ENCODE assay signal across 7 cellular contexts in genomic region chr1:169484683-169485426, GRCh38. TPM values are rescaled to one million over a fixed set of nuclear protein-coding genes. Genes with fewer than 3 reads are reported as not detected.
DNase-seq lines count a peak whose midpoint lies in the region; ATAC-seq and TF ChIP-seq lines count a peak whose summit lies in the region.

No MANE protein-coding gene starts in this region.

- H3K4me1 Mint-ChIP-seq in activated CD4-positive, alpha-beta T cell treated with anti-CD3 and anti-CD28 coated beads for 36 hours: peaks cover 50% of the 10 kb centered on the region
- peaks cover 22 to 31% of the 10 kb centered on the region in 2 donors for H3K4me1 Mint-ChIP-seq in effector memory CD8-positive, alpha-beta T cell (ENCODE audit: low read depth in 2 of 2)

- POLR2A ChIA-PET in activated CD4-positive, alpha-beta T cell treated with anti-CD3 and anti-CD28 coated beads for 36 hours (lab: Charles Lee): no interaction called here

- H3K36me3 Mint-ChIP-seq in activated CD4-positive, alpha-beta T cell treated with anti-CD3 and anti-CD28 coated beads for 36 hours (ENCODE audit: low read depth): peaks cover 6% of the 10 kb centered on the region
- peaks cover 5% of the 10 kb centered on the region for H3K36me3 Mint-ChIP-seq in effector memory CD8-positive, alpha-beta T cell (ENCODE audit: insufficient read depth)

- H3K4me3 ChIP-seq in HFF-Myc (replicated peaks; ENCODE audit: low read depth, low read length): peak overlapping the region; percentile 78

- in situ Hi-C loops in GM13976 (cut with MboI; ENCODE audit: low sequenced_read_pairs, unreplicated experiment): no loop called here

- DNase-seq in GM13976 (ENCODE audit: low spot score) (peak; percentile 38), HFF-Myc (ENCODE audit: extremely low read depth, low read depth) (no peak), NCI-H1092 (lab: John Stamatoyannopoulos, UW) (peak; percentile 52), lung microvascular endothelial cell (ENCODE audit: low read depth in 2 of 2) (peak; percentile 63 to 79)
- peak; percentile 61 for DNase-seq in activated CD4-positive, alpha-beta T cell treated with anti-CD3 and anti-CD28 coated beads for 36 hours
- peak; percentile 10 to 28 (median 12) for DNase-seq in effector memory CD8-positive, alpha-beta T cell
- DNase-seq in stimulated activated naive CD8-positive, alpha-beta T cell treated with anti-CD3 and anti-CD28 coated beads, Interleukin-15, Interleukin-2, amounts not matched to agents 100 U/mL and 50 U/mL, for 24 hours: peak; percentile 45

- H3K27me3 Mint-ChIP-seq in activated CD4-positive, alpha-beta T cell treated with anti-CD3 and anti-CD28 coated beads for 36 hours: peaks cover 1% of the 10 kb centered on the region
- peaks cover 0 to 8% of the 10 kb centered on the region in 2 donors for H3K27me3 Mint-ChIP-seq in effector memory CD8-positive, alpha-beta T cell

- CTCF ChIA-PET in activated CD4-positive, alpha-beta T cell treated with anti-CD3 and anti-CD28 coated beads for 36 hours (lab: Charles Lee): interaction anchor here (1.8 kb wide), 1 partner anchor 12 kb away, joined by 6 read pairs; no protein-coding TSS in a partner anchor

- intact Hi-C loops in activated CD4-positive, alpha-beta T cell treated with anti-CD3 and anti-CD28 coated beads for 36 hours (cut with DNase I, micrococcal nuclease): loop anchor here (1.0 to 10.0 kb wide), 14 partner anchors 61 to 1308 kb away; partner anchors contain the start of genes BLZF1 (in 2 of the 2), SCYL3 (in 2 of the 2), ATP1B1 (in 1 of the 2) and KIFAP3 (in 1 of the 2)

- ATAC-seq in activated CD4-positive, alpha-beta T cell treated with anti-CD3 and anti-CD28 coated beads for 36 hours: no peak
- ATAC-seq in effector memory CD8-positive, alpha-beta T cell (replicated peaks): peak; percentile 25
- ATAC-seq in stimulated activated naive CD8-positive, alpha-beta T cell treated with anti-CD3 and anti-CD28 coated beads, Interleukin-15, Interleukin-2, amounts not matched to agents 100 U/mL and 50 U/mL, for 24 hours: no peak

- H3K9me3 Mint-ChIP-seq in activated CD4-positive, alpha-beta T cell treated with anti-CD3 and anti-CD28 coated beads for 36 hours (ENCODE audit: low read depth): no peaks in the 10 kb centered on the region
- no peaks in the 10 kb centered on the region for H3K9me3 Mint-ChIP-seq in effector memory CD8-positive, alpha-beta T cell

- TF ChIP-seq CTCF in GM13976 (IDR thresholded peaks at IDR 0.05; ENCODE audit: borderline replicate concordance, control extremely low read depth, extremely low read depth, insufficient read depth, missing control alignments): no peak
- no peak for TF ChIP-seq CTCF in HFF-Myc (IDR thresholded peaks at IDR 0.05; ENCODE audit: low read depth, low read length, missing control alignments)

- peak overlapping the region; percentile 93 for H3K4me3 Mint-ChIP-seq in activated CD4-positive, alpha-beta T cell treated with anti-CD3 and anti-CD28 coated beads for 36 hours
- H3K4me3 Mint-ChIP-seq in effector memory CD8-positive, alpha-beta T cell: peak overlapping the region; percentile 85 to 89

- H3K27ac Mint-ChIP-seq in activated CD4-positive, alpha-beta T cell treated with anti-CD3 and anti-CD28 coated beads for 36 hours: peak overlapping the region; percentile 87
- peak overlapping the region; percentile 88 to 92 for H3K27ac Mint-ChIP-seq in effector memory CD8-positive, alpha-beta T cell

RNA-seq across cellular contexts. Expression of gene SLC19A2, which starts 0.9 kb away (rescaled TPM):
- 1 to 10 TPM; 4.0 to 4.4 TPM for total RNA-seq in activated CD4-positive, alpha-beta T cell treated with anti-CD3 and anti-CD28 coated beads for 36 hours
- total RNA-seq in lung microvascular endothelial cell: 2.2 and 2.8 TPM in 2 replicates

RNA-seq across cellular contexts. Expression of gene CCDC181, which starts 57.6 kb away (rescaled TPM):
- under 1 TPM; 0.11 to 0.14 TPM for total RNA-seq in activated CD4-positive, alpha-beta T cell treated with anti-CD3 and anti-CD28 coated beads for 36 hours
- not detected in 2 replicates for total RNA-seq in lung microvascular endothelial cell
